ENCODE assay signal across 30 cellular contexts in genomic region chr5:99929067-99929805, GRCh38.
"Had no signal": no experiment of that assay in that cellular context is flagged by ENCODE, and none has a peak within 500 bp of the region (broad histone marks: within the 10 kb centered on the region; RNA-seq: fewer than 3 reads in every experiment).

No MANE protein-coding gene starts in this region.

- H3K36me3 ChIP-seq: colonic mucosa, gastroesophageal sphincter, neutrophil, pancreas, prostate gland, vagina had no signal

- H3K27me3 Mint-ChIP-seq: activated CD4-positive, alpha-beta memory T cell treated with anti-CD3 and anti-CD28 coated beads, Interleukin-2, amount 10 ng/mL, durations not matched to agents 7 days and 5 days; activated CD4-positive, alpha-beta T cell treated with anti-CD3 and anti-CD28 coated beads, Interleukin-2, amount 10 ng/mL, durations not matched to agents 7 days and 5 days; activated naive CD4-positive, alpha-beta T cell treated with anti-CD3 and anti-CD28 coated beads, Interleukin-2, amount 50 U/mL, for 24 hours; activated T-helper 17 cell treated with anti-CD3 and anti-CD28 coated beads, Interleukin-2, amount 50 U/mL, for 72 hours; effector memory CD8-positive, alpha-beta T cell; memory B cell; stimulated activated naive CD8-positive, alpha-beta T cell treated with anti-CD3 and anti-CD28 coated beads, Interleukin-15, Interleukin-2, amounts not matched to agents 100 ng/mL and 50 ng/mL, for 24 hours; type B pancreatic cell had no signal

- H3K4me3 ChIP-seq: body of pancreas, colonic mucosa, gastroesophageal sphincter, pancreas, prostate gland, smooth muscle cell, vagina had no signal

- H3K9me3 Mint-ChIP-seq: activated CD4-positive, alpha-beta T cell treated with anti-CD3 and anti-CD28 coated beads, Interleukin-2, amount 10 ng/mL, durations not matched to agents 7 days and 5 days; activated naive CD4-positive, alpha-beta T cell treated with anti-CD3 and anti-CD28 coated beads, Interleukin-2, amount 50 U/mL, for 24 hours; activated T-cell treated with anti-CD3 and anti-CD28 coated beads, Interleukin-2, amount 50 U/mL, for 4 hours; activated T-helper 17 cell treated with anti-CD3 and anti-CD28 coated beads, Interleukin-2, amount 50 U/mL, for 72 hours; effector memory CD8-positive, alpha-beta T cell; memory B cell; nephron; stimulated activated naive CD8-positive, alpha-beta T cell treated with anti-CD3 and anti-CD28 coated beads, Interleukin-15, Interleukin-2, amounts not matched to agents 100 ng/mL and 50 ng/mL, for 24 hours had no signal

- H3K27ac Mint-ChIP-seq: activated CD4-positive, alpha-beta memory T cell treated with anti-CD3 and anti-CD28 coated beads, Interleukin-2, amount 10 ng/mL, durations not matched to agents 7 days and 5 days; activated CD4-positive, alpha-beta T cell treated with anti-CD3 and anti-CD28 coated beads, Interleukin-2, amount 10 ng/mL, durations not matched to agents 7 days and 5 days; activated T-helper 17 cell treated with anti-CD3 and anti-CD28 coated beads, Interleukin-2, amount 50 U/mL, for 72 hours; effector memory CD8-positive, alpha-beta T cell; memory B cell; nephron; stimulated activated naive CD8-positive, alpha-beta T cell treated with anti-CD3 and anti-CD28 coated beads, Interleukin-15, Interleukin-2, amounts not matched to agents 100 ng/mL and 50 ng/mL, for 24 hours; type B pancreatic cell; WTC11 had no signal

- H3K4me3 Mint-ChIP-seq: activated CD4-positive, alpha-beta memory T cell treated with anti-CD3 and anti-CD28 coated beads, Interleukin-2, amount 10 ng/mL, durations not matched to agents 7 days and 5 days; activated CD4-positive, alpha-beta T cell treated with anti-CD3 and anti-CD28 coated beads, Interleukin-2, amount 10 ng/mL, durations not matched to agents 7 days and 5 days; activated naive CD4-positive, alpha-beta T cell treated with anti-CD3 and anti-CD28 coated beads, Interleukin-2, amount 50 U/mL, for 24 hours; activated T-cell treated with anti-CD3 and anti-CD28 coated beads, Interleukin-2, amount 50 U/mL, for 4 hours; activated T-helper 17 cell treated with anti-CD3 and anti-CD28 coated beads, Interleukin-2, amount 50 U/mL, for 72 hours; effector memory CD8-positive, alpha-beta T cell; memory B cell; nephron; stimulated activated naive CD8-positive, alpha-beta T cell treated with anti-CD3 and anti-CD28 coated beads, Interleukin-15, Interleukin-2, amounts not matched to agents 100 ng/mL and 50 ng/mL, for 24 hours; type B pancreatic cell; WTC11 had no signal

- H3K36me3 Mint-ChIP-seq: activated naive CD4-positive, alpha-beta T cell treated with anti-CD3 and anti-CD28 coated beads, Interleukin-2, amount 50 U/mL, for 24 hours; memory B cell; type B pancreatic cell; WTC11 had no signal

- H3K4me1 ChIP-seq: body of pancreas, colonic mucosa, gastroesophageal sphincter, pancreas, prostate gland, vagina had no signal

- DNase-seq: activated CD4-positive, alpha-beta memory T cell treated with anti-CD3 and anti-CD28 coated beads, Interleukin-2, amount 10 ng/mL, durations not matched to agents 7 days and 5 days; activated CD4-positive, alpha-beta T cell treated with anti-CD3 and anti-CD28 coated beads for 1 hour; activated CD4-positive, alpha-beta T cell treated with anti-CD3 and anti-CD28 coated beads, Interleukin-2, amount 10 ng/mL, durations not matched to agents 7 days and 5 days; activated T-cell treated with anti-CD3 and anti-CD28 coated beads, Interleukin-2, amount 50 U/mL, for 4 hours; anterior cingulate cortex; body of pancreas; colonic mucosa; effector memory CD8-positive, alpha-beta T cell; erythroblast; hippocampal formation; left colon; pancreas; retina; stimulated activated CD4-positive, alpha-beta T cell treated with anti-CD3 and anti-CD28 coated beads, Interleukin-15, amount 100 ng/mL, for 24 hours; stimulated activated CD4-positive, alpha-beta T cell treated with anti-CD3 and anti-CD28 coated beads, Interleukin-2, amount 100 ng/mL, for 24 hours; substantia nigra; T-helper 2 cell had no signal

- H3K9me3 ChIP-seq: body of pancreas, colonic mucosa, gastroesophageal sphincter, neutrophil, pancreas, prostate gland, vagina had no signal

- H3K4me1 Mint-ChIP-seq: activated CD4-positive, alpha-beta memory T cell treated with anti-CD3 and anti-CD28 coated beads, Interleukin-2, amount 10 ng/mL, durations not matched to agents 7 days and 5 days; activated CD4-positive, alpha-beta T cell treated with anti-CD3 and anti-CD28 coated beads, Interleukin-2, amount 10 ng/mL, durations not matched to agents 7 days and 5 days; activated naive CD4-positive, alpha-beta T cell treated with anti-CD3 and anti-CD28 coated beads, Interleukin-2, amount 50 U/mL, for 24 hours; activated T-helper 17 cell treated with anti-CD3 and anti-CD28 coated beads, Interleukin-2, amount 50 U/mL, for 72 hours; memory B cell; WTC11 had no signal

- ATAC-seq: activated T-helper 17 cell treated with anti-CD3 and anti-CD28 coated beads, Interleukin-2, amount 50 U/mL, for 72 hours; body of pancreas; effector memory CD8-positive, alpha-beta T cell; gastroesophageal sphincter; left colon; pancreas; SK-N-SH treated with all-trans-retinoic acid at 6 μM for 48 hours; WTC11 had no signal
